12 cellular contexts compared by ENCODE assay signal in genomic region chr17:63356275-63356905, GRCh38.
DNase-seq lines count a peak whose midpoint lies in the region; ATAC-seq and TF ChIP-seq lines count a peak whose summit lies in the region.
"Had no signal": no experiment of that assay in that cellular context is flagged by ENCODE, and none has a peak within 500 bp of the region (broad histone marks: within the 10 kb centered on the region; RNA-seq: fewer than 3 reads in every experiment).

No MANE protein-coding gene starts in this region.

- no peaks in the 10 kb centered on the region; the same call in 1 of the 2 replicates for H3K27me3 ChIP-seq in Caco-2 (replicated peaks; ENCODE audit: control insufficient read depth, insufficient read depth, low read length)
- H3K27me3 ChIP-seq: neural progenitor cell had no signal

- H3K27ac ChIP-seq in HEK293 (ENCODE audit: extremely low read depth, low read depth, low read length): no peak overlapping the region
- H3K27ac ChIP-seq: neural progenitor cell had no signal

- H3K4me3 Mint-ChIP-seq in Caco-2 (ENCODE audit: unreplicated experiment): no peak overlapping the region
- H3K4me3 Mint-ChIP-seq: neural progenitor cell had no signal

- CTCF ChIA-PET in HEK293 (lab: Yijun Ruan, JAX) (interaction anchor here (1.0 to 1.2 kb wide), 2 partner anchors 8 to 12 kb away, joined by 4 read pairs; no protein-coding TSS in a partner anchor), Caco-2 (lab: Charles Lee) (no interaction called here)

- H3K27ac Mint-ChIP-seq in Caco-2 (ENCODE audit: unreplicated experiment): no peak overlapping the region
- H3K27ac Mint-ChIP-seq: neural progenitor cell had no signal

- H3K4me1 Mint-ChIP-seq in Caco-2 (ENCODE audit: low read depth, unreplicated experiment): no peaks in the 10 kb centered on the region

- H3K4me1 ChIP-seq in HEK293 (ENCODE audit: control insufficient read depth, insufficient read depth, low read length) (peaks cover 2% of the 10 kb centered on the region; the same call in 1 of the 2 replicates), Caco-2 (no peaks in the 10 kb centered on the region)

- DNase-seq in amniotic stem cell (lab: John Stamatoyannopoulos, UW) (peak; percentile 24), glomerular visceral epithelial cell (ENCODE audit: extremely low spot score) (peak; percentile 9), smooth muscle cell of the brain vasculature (ENCODE audit: low read depth, low spot score) (peak; percentile 79), Caco-2 (no peak), DMS53 (lab: John Stamatoyannopoulos, UW) (no peak)
- DNase-seq in stimulated activated CD4-positive, alpha-beta T cell treated with anti-CD3 and anti-CD28 coated beads, Interleukin-15, amount 100 ng/mL, for 24 hours: no peak
- DNase-seq: activated naive CD4-positive, alpha-beta T cell; head of caudate nucleus; NCI-H2081 treated with DMSO at 0.1 percent for 48 hours had no signal

- H3K36me3 Mint-ChIP-seq in Caco-2 (ENCODE audit: insufficient read depth, unreplicated experiment): no peaks in the 10 kb centered on the region

- H3K36me3 ChIP-seq in HEK293 (ENCODE audit: control insufficient read depth in 2 of 2, insufficient read depth in 1 of 2, low read length in 2 of 2) (peaks cover 0 to 8% of the 10 kb centered on the region in 2 experiments; a peak in 1 of 3 replicates), Caco-2 (ENCODE audit: control insufficient read depth, insufficient read depth, low read length) (no peaks in the 10 kb centered on the region)
- H3K36me3 ChIP-seq: neural progenitor cell had no signal

- BruUV-seq in Caco-2 (replicated peaks; lab: Mats Ljungman, UMichigan): no TSS peak

- H3K4me3 ChIP-seq in HEK293 (ENCODE audit: low read depth, low read length): no peak overlapping the region
- no peak overlapping the region for H3K4me3 ChIP-seq in Caco-2 (ENCODE audit: low read depth, low read length)
- H3K4me3 ChIP-seq: neural progenitor cell had no signal

- H3K9me3 ChIP-seq in HEK293 (ENCODE audit: control insufficient read depth, insufficient read depth, low read depth, low read length) (no peaks in the 10 kb centered on the region), Caco-2 (no peaks in the 10 kb centered on the region)

- TF ChIP-seq CTCF in HEK293 (tag by site-specific recombination; IDR thresholded peaks at IDR 0.05) (no peak), Caco-2 (IDR thresholded peaks at IDR 0.05; ENCODE audit: insufficient read depth in 1 of 2, low read depth in 1 of 2, low read length in 1 of 2, severe bottlenecking in 1 of 2, unreplicated experiment in 1 of 2) (no peak)

- TF ChIP-seq POLR2A in GM18505 (IDR thresholded peaks at IDR 0.05; ENCODE audit: borderline replicate concordance, extremely low read depth, insufficient read depth, insufficient read length): no peak

- H3K9me3 Mint-ChIP-seq in Caco-2 (ENCODE audit: unreplicated experiment): no peaks in the 10 kb centered on the region
- H3K9me3 Mint-ChIP-seq: neural progenitor cell had no signal

- POLR2A ChIA-PET in HEK293 (lab: Yijun Ruan, JAX): interaction anchor here (0.6 kb wide), 1 partner anchor 20 kb away, joined by 3 read pairs; no protein-coding TSS in a partner anchor
- POLR2A ChIA-PET in Caco-2 (lab: Charles Lee): no interaction called here

- ATAC-seq in GM18505 (IDR thresholded peaks at IDR 0.05; ENCODE audit: unreplicated experiment): no peak

- peaks cover 13% of the 10 kb centered on the region for H3K27me3 Mint-ChIP-seq in Caco-2 (ENCODE audit: insufficient read depth, unreplicated experiment)

- intact Hi-C loops in Caco-2 (cut with micrococcal nuclease; ENCODE audit: unreplicated experiment): no loop called here

TF ChIP-seq in HEK293, 187 proteins besides CTCF, POLR2A, EP300 and RAD21 (continues in another document):
- no peak for TF ChIP-seq ZNF521 (tag by site-specific recombination; IDR thresholded peaks at IDR 0.05)
- no peak for TF ChIP-seq ZNF148 (tag by site-specific recombination; IDR thresholded peaks at IDR 0.05; ENCODE audit: borderline replicate concordance)
- no peak for TF ChIP-seq ZNF623 (tag by site-specific recombination; IDR thresholded peaks at IDR 0.05)
- TF ChIP-seq ZSCAN5A (tag by site-specific recombination; IDR thresholded peaks at IDR 0.05): no peak
- no peak for TF ChIP-seq HIC1 (tag by site-specific recombination; IDR thresholded peaks at IDR 0.05)
- TF ChIP-seq KLF9 (tag by site-specific recombination; IDR thresholded peaks at IDR 0.05; ENCODE audit: low read depth): no peak
- TF ChIP-seq KLF7 (tag by site-specific recombination; IDR thresholded peaks at IDR 0.05; ENCODE audit: borderline replicate concordance): no peak
- peak; percentile 86 for TF ChIP-seq PRDM6 (tag by site-specific recombination; IDR thresholded peaks at IDR 0.05)
- TF ChIP-seq GFI1B (tag by site-specific recombination; IDR thresholded peaks at IDR 0.05): peak; percentile 59; the same call in 1 of the 2 replicates

Comparison
In these comparisons a context has a peak if more than half of its experiments do, and no peak if none do; other contexts are left out.
1. DNase-seq: peak in amniotic stem cell (single experiment), glomerular visceral epithelial cell (single experiment) and smooth muscle cell of the brain vasculature (single experiment); none in Caco-2 (0 of 2), stimulated activated CD4-positive, alpha-beta T cell treated with anti-CD3 and anti-CD28 coated beads, Interleukin-15, amount 100 ng/mL, for 24 hours (single experiment) and DMS53 (single experiment).